1 cellular context compared by ENCODE assay signal in genomic region chr3:196127308-196128040, GRCh38.
TF ChIP-seq lines count a peak whose summit lies in the region.

No MANE protein-coding gene starts in this region.

TF ChIP-seq in K562, 482 proteins besides CTCF, POLR2A, EP300 and RAD21 (continued from another document and continues in another):
- TF ChIP-seq, protein P1, sequence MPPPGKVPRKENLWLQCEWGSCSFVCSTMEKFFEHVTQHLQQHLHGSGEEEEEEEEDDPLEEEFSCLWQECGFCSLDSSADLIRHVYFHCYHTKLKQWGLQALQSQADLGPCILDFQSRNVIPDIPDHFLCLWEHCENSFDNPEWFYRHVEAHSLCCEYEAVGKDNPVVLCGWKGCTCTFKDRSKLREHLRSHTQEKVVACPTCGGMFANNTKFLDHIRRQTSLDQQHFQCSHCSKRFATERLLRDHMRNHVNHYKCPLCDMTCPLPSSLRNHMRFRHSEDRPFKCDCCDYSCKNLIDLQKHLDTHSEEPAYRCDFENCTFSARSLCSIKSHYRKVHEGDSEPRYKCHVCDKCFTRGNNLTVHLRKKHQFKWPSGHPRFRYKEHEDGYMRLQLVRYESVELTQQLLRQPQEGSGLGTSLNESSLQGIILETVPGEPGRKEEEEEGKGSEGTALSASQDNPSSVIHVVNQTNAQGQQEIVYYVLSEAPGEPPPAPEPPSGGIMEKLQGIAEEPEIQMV (tag; conservative IDR thresholded peaks at IDR 0.05; ENCODE audit: low read depth): no peak
- no peak for TF ChIP-seq ZNF696 (CRISPR knock-in tag; conservative IDR thresholded peaks at IDR 0.05)
- TF ChIP-seq MNT (conservative IDR thresholded peaks at IDR 0.05): peak; percentile 60 to 61; a peak in 3 of 4 replicates
- TF ChIP-seq, protein P2, sequence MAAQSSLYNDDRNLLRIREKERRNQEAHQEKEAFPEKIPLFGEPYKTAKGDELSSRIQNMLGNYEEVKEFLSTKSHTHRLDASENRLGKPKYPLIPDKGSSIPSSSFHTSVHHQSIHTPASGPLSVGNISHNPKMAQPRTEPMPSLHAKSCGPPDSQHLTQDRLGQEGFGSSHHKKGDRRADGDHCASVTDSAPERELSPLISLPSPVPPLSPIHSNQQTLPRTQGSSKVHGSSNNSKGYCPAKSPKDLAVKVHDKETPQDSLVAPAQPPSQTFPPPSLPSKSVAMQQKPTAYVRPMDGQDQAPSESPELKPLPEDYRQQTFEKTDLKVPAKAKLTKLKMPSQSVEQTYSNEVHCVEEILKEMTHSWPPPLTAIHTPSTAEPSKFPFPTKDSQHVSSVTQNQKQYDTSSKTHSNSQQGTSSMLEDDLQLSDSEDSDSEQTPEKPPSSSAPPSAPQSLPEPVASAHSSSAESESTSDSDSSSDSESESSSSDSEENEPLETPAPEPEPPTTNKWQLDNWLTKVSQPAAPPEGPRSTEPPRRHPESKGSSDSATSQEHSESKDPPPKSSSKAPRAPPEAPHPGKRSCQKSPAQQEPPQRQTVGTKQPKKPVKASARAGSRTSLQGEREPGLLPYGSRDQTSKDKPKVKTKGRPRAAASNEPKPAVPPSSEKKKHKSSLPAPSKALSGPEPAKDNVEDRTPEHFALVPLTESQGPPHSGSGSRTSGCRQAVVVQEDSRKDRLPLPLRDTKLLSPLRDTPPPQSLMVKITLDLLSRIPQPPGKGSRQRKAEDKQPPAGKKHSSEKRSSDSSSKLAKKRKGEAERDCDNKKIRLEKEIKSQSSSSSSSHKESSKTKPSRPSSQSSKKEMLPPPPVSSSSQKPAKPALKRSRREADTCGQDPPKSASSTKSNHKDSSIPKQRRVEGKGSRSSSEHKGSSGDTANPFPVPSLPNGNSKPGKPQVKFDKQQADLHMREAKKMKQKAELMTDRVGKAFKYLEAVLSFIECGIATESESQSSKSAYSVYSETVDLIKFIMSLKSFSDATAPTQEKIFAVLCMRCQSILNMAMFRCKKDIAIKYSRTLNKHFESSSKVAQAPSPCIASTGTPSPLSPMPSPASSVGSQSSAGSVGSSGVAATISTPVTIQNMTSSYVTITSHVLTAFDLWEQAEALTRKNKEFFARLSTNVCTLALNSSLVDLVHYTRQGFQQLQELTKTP (IDR thresholded peaks at IDR 0.05; ENCODE audit: low read depth in 1 of 2, partially characterized antibody in 2 of 2): peak in 1 of 2 experiments; percentile 84
- TF ChIP-seq E2F3 (CRISPR knock-in tag; IDR thresholded peaks at IDR 0.05): no peak
- no peak for TF ChIP-seq ZNF324 (CRISPR knock-in tag; IDR thresholded peaks at IDR 0.05)
- no peak for TF ChIP-seq ZNF436 (CRISPR knock-in tag; IDR thresholded peaks at IDR 0.05)
- no peak for TF ChIP-seq ASH1L (IDR thresholded peaks at IDR 0.05; ENCODE audit: borderline replicate concordance, low read depth, partially characterized antibody)
- peak; percentile 59 for TF ChIP-seq STAT5A (IDR thresholded peaks at IDR 0.05; ENCODE audit: borderline replicate concordance, low read length)
- TF ChIP-seq ZNF165 (CRISPR knock-in tag; IDR thresholded peaks at IDR 0.05; ENCODE audit: borderline replicate concordance): no peak
- TF ChIP-seq ZNF124 (CRISPR knock-in tag; IDR thresholded peaks at IDR 0.05): no peak
- TF ChIP-seq ATF1 (CRISPR knock-in tag; IDR thresholded peaks at IDR 0.05): no peak
- TF ChIP-seq ATF1 (tag; IDR thresholded peaks at IDR 0.05): peak; percentile 51
- TF ChIP-seq SNIP1 (IDR thresholded peaks at IDR 0.05; ENCODE audit: low read depth): no peak
- TF ChIP-seq RCOR1 (IDR thresholded peaks at IDR 0.05; ENCODE audit: borderline replicate concordance in 1 of 2, low read depth in 2 of 2, low read length in 2 of 2): peak in 1 of 2 experiments; percentile 74; a peak in 3 of 4 replicates
- TF ChIP-seq NR3C1 (CRISPR knock-in tag; IDR thresholded peaks at IDR 0.05): no peak
- no peak for TF ChIP-seq NCOA4 (IDR thresholded peaks at IDR 0.05; ENCODE audit: partially characterized antibody)
- TF ChIP-seq SMAD4 (CRISPR knock-in tag; conservative IDR thresholded peaks at IDR 0.05): peak; percentile 69
- TF ChIP-seq, protein P3, sequence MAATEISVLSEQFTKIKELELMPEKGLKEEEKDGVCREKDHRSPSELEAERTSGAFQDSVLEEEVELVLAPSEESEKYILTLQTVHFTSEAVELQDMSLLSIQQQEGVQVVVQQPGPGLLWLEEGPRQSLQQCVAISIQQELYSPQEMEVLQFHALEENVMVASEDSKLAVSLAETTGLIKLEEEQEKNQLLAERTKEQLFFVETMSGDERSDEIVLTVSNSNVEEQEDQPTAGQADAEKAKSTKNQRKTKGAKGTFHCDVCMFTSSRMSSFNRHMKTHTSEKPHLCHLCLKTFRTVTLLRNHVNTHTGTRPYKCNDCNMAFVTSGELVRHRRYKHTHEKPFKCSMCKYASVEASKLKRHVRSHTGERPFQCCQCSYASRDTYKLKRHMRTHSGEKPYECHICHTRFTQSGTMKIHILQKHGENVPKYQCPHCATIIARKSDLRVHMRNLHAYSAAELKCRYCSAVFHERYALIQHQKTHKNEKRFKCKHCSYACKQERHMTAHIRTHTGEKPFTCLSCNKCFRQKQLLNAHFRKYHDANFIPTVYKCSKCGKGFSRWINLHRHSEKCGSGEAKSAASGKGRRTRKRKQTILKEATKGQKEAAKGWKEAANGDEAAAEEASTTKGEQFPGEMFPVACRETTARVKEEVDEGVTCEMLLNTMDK (IDR thresholded peaks at IDR 0.05; ENCODE audit: borderline replicate concordance, insufficient read depth, low read depth, low read length, poor library complexity, severe bottlenecking): no peak
- peak; percentile 48 for TF ChIP-seq HMGN3 (IDR thresholded peaks at IDR 0.05; ENCODE audit: borderline replicate concordance, extremely low read depth, insufficient read length, low read depth, low read length)
- TF ChIP-seq, protein P4, sequence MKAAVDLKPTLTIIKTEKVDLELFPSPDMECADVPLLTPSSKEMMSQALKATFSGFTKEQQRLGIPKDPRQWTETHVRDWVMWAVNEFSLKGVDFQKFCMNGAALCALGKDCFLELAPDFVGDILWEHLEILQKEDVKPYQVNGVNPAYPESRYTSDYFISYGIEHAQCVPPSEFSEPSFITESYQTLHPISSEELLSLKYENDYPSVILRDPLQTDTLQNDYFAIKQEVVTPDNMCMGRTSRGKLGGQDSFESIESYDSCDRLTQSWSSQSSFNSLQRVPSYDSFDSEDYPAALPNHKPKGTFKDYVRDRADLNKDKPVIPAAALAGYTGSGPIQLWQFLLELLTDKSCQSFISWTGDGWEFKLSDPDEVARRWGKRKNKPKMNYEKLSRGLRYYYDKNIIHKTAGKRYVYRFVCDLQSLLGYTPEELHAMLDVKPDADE (conservative IDR thresholded peaks at IDR 0.05; ENCODE audit: control insufficient read depth, low read depth, low read length): peak; percentile 73; the same call in 1 of the 2 replicates
- TF ChIP-seq, protein P5, sequence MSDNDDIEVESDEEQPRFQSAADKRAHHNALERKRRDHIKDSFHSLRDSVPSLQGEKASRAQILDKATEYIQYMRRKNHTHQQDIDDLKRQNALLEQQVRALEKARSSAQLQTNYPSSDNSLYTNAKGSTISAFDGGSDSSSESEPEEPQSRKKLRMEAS (CRISPR knock-in tag; IDR thresholded peaks at IDR 0.05): peak; percentile 49
- no peak for TF ChIP-seq NELFE (IDR thresholded peaks at IDR 0.05; ENCODE audit: insufficient read depth, insufficient read length)
- TF ChIP-seq, protein P6, sequence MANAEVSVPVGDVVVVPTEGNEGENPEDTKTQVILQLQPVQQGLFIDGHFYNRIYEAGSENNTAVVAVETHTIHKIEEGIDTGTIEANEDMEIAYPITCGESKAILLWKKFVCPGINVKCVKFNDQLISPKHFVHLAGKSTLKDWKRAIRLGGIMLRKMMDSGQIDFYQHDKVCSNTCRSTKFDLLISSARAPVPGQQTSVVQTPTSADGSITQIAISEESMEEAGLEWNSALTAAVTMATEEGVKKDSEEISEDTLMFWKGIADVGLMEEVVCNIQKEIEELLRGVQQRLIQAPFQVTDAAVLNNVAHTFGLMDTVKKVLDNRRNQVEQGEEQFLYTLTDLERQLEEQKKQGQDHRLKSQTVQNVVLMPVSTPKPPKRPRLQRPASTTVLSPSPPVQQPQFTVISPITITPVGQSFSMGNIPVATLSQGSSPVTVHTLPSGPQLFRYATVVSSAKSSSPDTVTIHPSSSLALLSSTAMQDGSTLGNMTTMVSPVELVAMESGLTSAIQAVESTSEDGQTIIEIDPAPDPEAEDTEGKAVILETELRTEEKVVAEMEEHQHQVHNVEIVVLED (CRISPR knock-in tag; IDR thresholded peaks at IDR 0.05): no peak
- TF ChIP-seq MEF2D (tag; conservative IDR thresholded peaks at IDR 0.05; ENCODE audit: low read depth): no peak; the same call in 1 of the 2 replicates
- TF ChIP-seq HDAC2 (IDR thresholded peaks at IDR 0.05): peak; percentile 78
- TF ChIP-seq, protein P7, sequence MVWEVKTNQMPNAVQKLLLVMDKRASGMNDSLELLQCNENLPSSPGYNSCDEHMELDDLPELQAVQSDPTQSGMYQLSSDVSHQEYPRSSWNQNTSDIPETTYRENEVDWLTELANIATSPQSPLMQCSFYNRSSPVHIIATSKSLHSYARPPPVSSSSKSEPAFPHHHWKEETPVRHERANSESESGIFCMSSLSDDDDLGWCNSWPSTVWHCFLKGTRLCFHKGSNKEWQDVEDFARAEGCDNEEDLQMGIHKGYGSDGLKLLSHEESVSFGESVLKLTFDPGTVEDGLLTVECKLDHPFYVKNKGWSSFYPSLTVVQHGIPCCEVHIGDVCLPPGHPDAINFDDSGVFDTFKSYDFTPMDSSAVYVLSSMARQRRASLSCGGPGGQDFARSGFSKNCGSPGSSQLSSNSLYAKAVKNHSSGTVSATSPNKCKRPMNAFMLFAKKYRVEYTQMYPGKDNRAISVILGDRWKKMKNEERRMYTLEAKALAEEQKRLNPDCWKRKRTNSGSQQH (CRISPR knock-in tag; IDR thresholded peaks at IDR 0.05): no peak
- peak; percentile 41; the same call in 1 of the 2 replicates for TF ChIP-seq ZNF395 (CRISPR knock-in tag; IDR thresholded peaks at IDR 0.05)
- TF ChIP-seq BRD9 (IDR thresholded peaks at IDR 0.05; ENCODE audit: low read depth, partially characterized antibody): peak; percentile 87
- no peak for TF ChIP-seq HSF4 (CRISPR knock-in tag; IDR thresholded peaks at IDR 0.05; ENCODE audit: borderline replicate concordance)
- TF ChIP-seq TAF9B (IDR thresholded peaks at IDR 0.05; ENCODE audit: partially characterized antibody): peak; percentile 27
- no peak for TF ChIP-seq NFE2 (IDR thresholded peaks at IDR 0.05; ENCODE audit: low read depth)
- no peak for TF ChIP-seq ELF4 (CRISPR knock-in tag; IDR thresholded peaks at IDR 0.05)
- no peak for TF ChIP-seq ZNF57 (CRISPR knock-in tag; IDR thresholded peaks at IDR 0.05)
- no peak for TF ChIP-seq PTRF (tag; IDR thresholded peaks at IDR 0.05)
- no peak for TF ChIP-seq KLF1 (tag; IDR thresholded peaks at IDR 0.05)
- peak; percentile 82; the same call in 1 of the 2 replicates for TF ChIP-seq DNMT1 (IDR thresholded peaks at IDR 0.05)
- TF ChIP-seq, protein P8, sequence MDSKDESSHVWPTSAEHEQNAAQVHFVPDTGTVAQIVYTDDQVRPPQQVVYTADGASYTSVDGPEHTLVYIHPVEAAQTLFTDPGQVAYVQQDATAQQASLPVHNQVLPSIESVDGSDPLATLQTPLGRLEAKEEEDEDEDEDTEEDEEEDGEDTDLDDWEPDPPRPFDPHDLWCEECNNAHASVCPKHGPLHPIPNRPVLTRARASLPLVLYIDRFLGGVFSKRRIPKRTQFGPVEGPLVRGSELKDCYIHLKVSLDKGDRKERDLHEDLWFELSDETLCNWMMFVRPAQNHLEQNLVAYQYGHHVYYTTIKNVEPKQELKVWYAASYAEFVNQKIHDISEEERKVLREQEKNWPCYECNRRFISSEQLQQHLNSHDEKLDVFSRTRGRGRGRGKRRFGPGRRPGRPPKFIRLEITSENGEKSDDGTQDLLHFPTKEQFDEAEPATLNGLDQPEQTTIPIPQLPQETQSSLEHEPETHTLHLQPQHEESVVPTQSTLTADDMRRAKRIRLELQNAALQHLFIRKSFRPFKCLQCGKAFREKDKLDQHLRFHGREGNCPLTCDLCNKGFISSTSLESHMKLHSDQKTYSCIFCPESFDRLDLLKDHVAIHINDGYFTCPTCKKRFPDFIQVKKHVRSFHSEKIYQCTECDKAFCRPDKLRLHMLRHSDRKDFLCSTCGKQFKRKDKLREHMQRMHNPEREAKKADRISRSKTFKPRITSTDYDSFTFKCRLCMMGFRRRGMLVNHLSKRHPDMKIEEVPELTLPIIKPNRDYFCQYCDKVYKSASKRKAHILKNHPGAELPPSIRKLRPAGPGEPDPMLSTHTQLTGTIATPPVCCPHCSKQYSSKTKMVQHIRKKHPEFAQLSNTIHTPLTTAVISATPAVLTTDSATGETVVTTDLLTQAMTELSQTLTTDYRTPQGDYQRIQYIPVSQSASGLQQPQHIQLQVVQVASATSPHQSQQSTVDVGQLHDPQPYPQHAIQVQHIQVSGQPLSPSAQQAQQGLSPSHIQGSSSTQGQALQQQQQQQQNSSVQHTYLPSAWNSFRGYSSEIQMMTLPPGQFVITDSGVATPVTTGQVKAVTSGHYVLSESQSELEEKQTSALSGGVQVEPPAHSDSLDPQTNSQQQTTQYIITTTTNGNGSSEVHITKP (IDR thresholded peaks at IDR 0.05; ENCODE audit: partially characterized antibody): no peak
- peak; percentile 78 for TF ChIP-seq SP1 (CRISPR knock-in tag; IDR thresholded peaks at IDR 0.05)
- TF ChIP-seq DMBX1 (CRISPR knock-in tag; IDR thresholded peaks at IDR 0.05; ENCODE audit: borderline replicate concordance): no peak
